In the genomic region with DNA sequence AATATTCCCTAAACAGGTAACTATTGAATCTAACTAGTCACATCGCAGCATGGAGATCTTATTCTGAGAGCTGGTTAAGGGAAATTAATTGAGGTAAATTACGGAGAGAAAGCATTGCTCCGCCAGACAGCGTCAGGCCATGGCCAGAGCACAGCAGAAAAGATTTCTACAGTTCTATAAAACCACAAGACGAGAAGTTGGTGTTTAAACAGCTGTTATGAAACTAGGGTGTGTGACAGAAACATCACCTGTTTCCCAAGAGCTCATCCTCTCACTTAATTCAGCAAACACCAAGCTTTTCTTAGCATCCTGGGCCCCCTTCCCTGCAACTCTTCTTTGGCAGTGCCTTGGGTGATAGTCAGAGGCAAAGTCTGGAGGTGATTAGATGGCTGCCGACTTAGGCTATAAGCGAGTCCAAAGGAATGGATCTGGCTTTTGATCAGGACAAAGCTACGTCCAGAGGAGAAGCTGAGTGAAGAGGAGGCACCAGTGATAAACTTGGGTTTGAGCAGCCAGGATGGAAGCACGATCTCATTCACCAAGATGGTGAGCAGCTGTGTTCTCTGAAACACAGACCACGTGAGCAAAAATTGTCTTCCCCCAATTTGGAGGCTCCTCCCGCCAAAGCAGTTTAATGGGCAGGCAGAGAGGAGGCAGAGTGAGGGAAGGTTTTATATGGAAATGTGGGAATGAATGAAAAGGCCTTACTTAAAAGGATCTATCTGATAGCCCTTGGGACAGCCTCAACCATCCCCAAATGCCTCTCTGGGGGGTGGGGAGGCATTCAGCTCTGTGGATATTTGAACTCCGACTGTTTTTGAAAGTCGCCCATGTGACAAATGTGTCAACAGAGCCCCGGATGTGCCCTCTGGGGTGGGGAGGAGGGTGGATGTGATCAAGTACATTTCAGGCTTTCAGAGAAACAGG, we compare ENCODE assay signal across 8 cellular contexts. TPM values are rescaled to one million over a fixed set of nuclear protein-coding genes. Genes with fewer than 3 reads are reported as not detected.
DNase-seq lines count a peak whose midpoint lies in the region; ATAC-seq and TF ChIP-seq lines count a peak whose summit lies in the region.

No MANE protein-coding gene starts in this region.

- H3K27me3 Mint-ChIP-seq in Caco-2 (ENCODE audit: insufficient read depth, unreplicated experiment): no peaks in the 10 kb centered on the region

- 65 to 76% (median 70%) methylated on average over 14 of the region's 14 CpGs for WGBS in adrenal gland, 4 donors

- peaks cover 12 to 23% of the 10 kb centered on the region in 2 donors for H3K4me1 ChIP-seq in adrenal gland (replicated peaks in 1 of 2)
- H3K4me1 ChIP-seq in neuron (ENCODE audit: insufficient read depth, low read length): no peaks in the 10 kb centered on the region
- H3K4me1 ChIP-seq in Caco-2: peaks cover 62% of the 10 kb centered on the region

- H3K36me3 ChIP-seq in adrenal gland (replicated peaks in 1 of 2) (no peaks in the 10 kb centered on the region), neuron (ENCODE audit: insufficient read depth, low read length) (no peaks in the 10 kb centered on the region), Caco-2 (ENCODE audit: control insufficient read depth, insufficient read depth, low read length) (no peaks in the 10 kb centered on the region)

- ATAC-seq in GM18909 (IDR thresholded peaks at IDR 0.05; ENCODE audit: poor library complexity, unreplicated experiment) (peak; percentile 55), HG03039 (IDR thresholded peaks at IDR 0.05; ENCODE audit: unreplicated experiment) (peak; percentile 38)

- POLR2A ChIA-PET in Caco-2 (lab: Charles Lee): interaction anchor here (0.5 kb wide), 1 partner anchor 255 kb away, joined by 3 read pairs; no protein-coding TSS in a partner anchor

- H3K4me3 Mint-ChIP-seq in Caco-2 (ENCODE audit: unreplicated experiment): no peak overlapping the region

- TF ChIP-seq POLR2A in adrenal gland (IDR thresholded peaks at IDR 0.05): no peak

- H2AFZ ChIP-seq in neuron (ENCODE audit: low read depth, low read length): peak overlapping the region; percentile 66

- no peak overlapping the region for H3K27ac Mint-ChIP-seq in Caco-2 (ENCODE audit: unreplicated experiment)

- H3K27ac ChIP-seq in adrenal gland: peak overlapping the region in 3 of 5 donors; percentile 16 to 77 (median 67)

- BruUV-seq in Caco-2 (replicated peaks; lab: Mats Ljungman, UMichigan): no TSS peak

- intact Hi-C loops in adrenal gland (cut with DNase I) (loop anchor here in 1 of 2 donors (10.0 kb wide), 1 partner anchor 69 kb away; no protein-coding TSS in a partner anchor), Caco-2 (cut with micrococcal nuclease; ENCODE audit: unreplicated experiment) (no loop called here)

- H3K27me3 ChIP-seq in adrenal gland (no peaks in the 10 kb centered on the region), neuron (ENCODE audit: insufficient read depth, low read length) (no peaks in the 10 kb centered on the region), Caco-2 (replicated peaks; ENCODE audit: control insufficient read depth, insufficient read depth, low read length) (no peaks in the 10 kb centered on the region)

- no peaks in the 10 kb centered on the region for H3K9me3 ChIP-seq in adrenal gland (replicated peaks in 1 of 3)
- no peaks in the 10 kb centered on the region for H3K9me3 ChIP-seq in neuron (ENCODE audit: low read length)
- H3K9me3 ChIP-seq in Caco-2: no peaks in the 10 kb centered on the region

- H3K4me3 ChIP-seq in adrenal gland (no peak overlapping the region), neuron (ENCODE audit: low read length) (no peak overlapping the region), Caco-2 (ENCODE audit: low read depth, low read length) (no peak overlapping the region)

- no peak for TF ChIP-seq CTCF in adrenal gland (IDR thresholded peaks at IDR 0.05)
- TF ChIP-seq CTCF in Caco-2 (IDR thresholded peaks at IDR 0.05; ENCODE audit: insufficient read depth in 1 of 2, low read depth in 1 of 2, low read length in 1 of 2, severe bottlenecking in 1 of 2, unreplicated experiment in 1 of 2): no peak

- peak; percentile 76 for DNase-seq in SKM-1 (lab: John Stamatoyannopoulos, UW; ENCODE audit: unreplicated experiment)
- peak in 6 of 7 donors; percentile 43 to 78 (median 54) for DNase-seq in adrenal gland
- DNase-seq in ACHN: no peak
- DNase-seq in Caco-2: no peak
- DNase-seq in LoVo (ENCODE audit: low spot score): no peak

- peaks cover under 1% of the 10 kb centered on the region for H3K9me3 Mint-ChIP-seq in Caco-2 (ENCODE audit: unreplicated experiment)

- CTCF ChIA-PET in Caco-2 (lab: Charles Lee): interaction anchor here (0.8 kb wide), 1 partner anchor 27 kb away, joined by 3 read pairs; no protein-coding TSS in a partner anchor

- in situ Hi-C loops in ACHN (cut with HindIII; ENCODE audit: low pct_ligation_motif_present, low pct_unique_long_range_greater_than_20kb, low sequenced_read_pairs): no loop called here

- H3K36me3 Mint-ChIP-seq in Caco-2 (ENCODE audit: insufficient read depth, unreplicated experiment): peaks cover 7% of the 10 kb centered on the region

- H3K4me1 Mint-ChIP-seq in Caco-2 (ENCODE audit: low read depth, unreplicated experiment): peaks cover 7% of the 10 kb centered on the region

RNA-seq across cellular contexts. Expression of gene PKDCC, which starts 57.8 kb away (rescaled TPM):
- total RNA-seq in adrenal gland: 10 to 100 TPM; 29.7 to 74.7 (median 46.9) TPM
- polyA plus RNA-seq in adrenal gland: 100 to 1,000 TPM in 1 of 3 donors, 10 to 100 TPM in 2; 47.5 to 170 (median 90.4) TPM
- total RNA-seq in Caco-2 (2022): 322 and 339 TPM in 2 replicates

Comparison
In these comparisons a context has a peak if more than half of its experiments do, and no peak if none do; other contexts are left out.
1. DNase-seq: peak in SKM-1 (single experiment) and adrenal gland (6 of 7); none in ACHN (single experiment), Caco-2 (0 of 2) and LoVo (single experiment).